ENCODE assay signal across 15 cellular contexts in genomic region chr2:72932045-72932444, GRCh38. TPM values are rescaled to one million over a fixed set of nuclear protein-coding genes. Genes with fewer than 3 reads are reported as not detected.
A peak's percentile ranks its signal among the peaks of the same experiment; 100 is the strongest.
DNase-seq lines count a peak whose midpoint lies in the region; ATAC-seq and TF ChIP-seq lines count a peak whose summit lies in the region.
"Had no signal": no experiment of that assay in that cellular context is flagged by ENCODE, and none has a peak within 500 bp of the region (broad histone marks: within the 10 kb centered on the region; RNA-seq: fewer than 3 reads in every experiment).

No MANE protein-coding gene starts in this region.

- no peaks in the 10 kb centered on the region for H3K9me3 ChIP-seq in PC-3 (ENCODE audit: low read length)
- no peaks in the 10 kb centered on the region for H3K9me3 ChIP-seq in body of pancreas

- H3K4me1 ChIP-seq in PC-3 (ENCODE audit: insufficient read depth, low read length) (peaks cover 9% of the 10 kb centered on the region), body of pancreas (no peaks in the 10 kb centered on the region)

- H3K27me3 ChIP-seq in PC-3 (ENCODE audit: low read length), result peaks cover 28% of the 10 kb centered on the region
- H3K27me3 ChIP-seq in body of pancreas, result no peaks in the 10 kb centered on the region

- H3K36me3 ChIP-seq in PC-3 (ENCODE audit: low read depth, low read length) (no peaks in the 10 kb centered on the region), body of pancreas (replicated peaks in 1 of 2; ENCODE audit: insufficient read depth in 1 of 2, low read depth in 2 of 2) (no peaks in the 10 kb centered on the region)

- no peak for TF ChIP-seq POLR2A in body of pancreas (IDR thresholded peaks at IDR 0.05)

- CTCF ChIA-PET in PC-3 (lab: Charles Lee), result no interaction called here

- intact Hi-C loops in PC-3 (cut with micrococcal nuclease), result no loop called here
- intact Hi-C loops in body of pancreas (cut with DNase I), result no loop called here

- no peaks in the 10 kb centered on the region for H3F3A ChIP-seq in PC-3 (ENCODE audit: low read length, unreplicated experiment)

- BruUV-seq in PC-3 (replicated peaks; lab: Mats Ljungman, UMichigan), result no TSS peak

- WGBS in body of pancreas, 2 donors, result 51% methylated on average over 3 of the region's 3 CpGs; no CpG with 5 or more reads in 1 of the 2 donors

- H2AFZ ChIP-seq in PC-3 (ENCODE audit: low read length), result no peak overlapping the region

- no peak overlapping the region for H3K4me3 ChIP-seq in PC-3 (ENCODE audit: low read length)
- H3K4me3 ChIP-seq in body of pancreas, result no peak overlapping the region
- H3K4me3 ChIP-seq: skin epidermis had no signal

- no peaks in the 10 kb centered on the region for H4K20me1 ChIP-seq in PC-3 (ENCODE audit: low read length)

- H3K27ac ChIP-seq in PC-3 (ENCODE audit: low read length), result no peak overlapping the region
- no peak overlapping the region for H3K27ac ChIP-seq in body of pancreas
- H3K27ac ChIP-seq: 22Rv1, skin epidermis, VCaP had no signal

- H3K9ac ChIP-seq in PC-3 (ENCODE audit: low read length), result no peak overlapping the region

- no peaks in the 10 kb centered on the region for H3K79me2 ChIP-seq in PC-3 (ENCODE audit: low read length)

- no peaks in the 10 kb centered on the region for H3K9me2 ChIP-seq in PC-3 (replicated peaks; ENCODE audit: low read length)

- no peak overlapping the region for H3K4me2 ChIP-seq in PC-3 (ENCODE audit: low read length)

- DNase-seq in DMS 273 (lab: John Stamatoyannopoulos, UW; ENCODE audit: unreplicated experiment), result peak; percentile 82
- DNase-seq in DMS 273 treated with DMSO at 0.1 percent for 48 hours (lab: John Stamatoyannopoulos, UW), result no peak
- peak; percentile 57 for DNase-seq in Daoy (ENCODE audit: low read depth)
- peak; percentile 41 for DNase-seq in PC-3
- peak; percentile 22 for DNase-seq in fibroblast of peridontal ligament (ENCODE audit: extremely low read depth)
- no peak for DNase-seq in NK-92 (lab: John Stamatoyannopoulos, UW; ENCODE audit: unreplicated experiment)
- DNase-seq in body of pancreas, result no peak
- DNase-seq: COR-L47, NCI-H2171 treated with DMSO at 0.1 percent for 48 hours had no signal

- no peak for TF ChIP-seq CTCF in PC-3 (conservative IDR thresholded peaks at IDR 0.05; ENCODE audit: low read depth, low read length)
- TF ChIP-seq CTCF in body of pancreas (IDR thresholded peaks at IDR 0.05), result no peak

- no peak for ATAC-seq in PC-3
- no peak for ATAC-seq in GM18520 (IDR thresholded peaks at IDR 0.05; ENCODE audit: unreplicated experiment)
- no peak for ATAC-seq in body of pancreas

- POLR2A ChIA-PET in PC-3 (lab: Charles Lee; ENCODE audit: unreplicated experiment), result interaction anchor here (0.6 kb wide), 1 partner anchor 107 kb away, joined by 3 read pairs; no protein-coding TSS in a partner anchor

RNA-seq across cellular contexts. Expression of gene EMX1, which starts 14.7 kb away (rescaled TPM):
- 0.06 and 0.29 TPM in 2 replicates for total RNA-seq in Daoy (2014; rRNA removed; shearing (Covaris generic))
- not detected in 2 replicates for total RNA-seq in PC-3 (2014; rRNA removed)
- under 1 TPM; 0.26 to 0.33 TPM for total RNA-seq in body of pancreas
- total RNA-seq: fibroblast of villous mesenchyme, lung microvascular endothelial cell had no signal

RNA-seq across cellular contexts. Expression of gene SPR, which starts 44.8 kb away (rescaled TPM):
- 33.7 and 39.1 TPM in 2 replicates for total RNA-seq in Daoy (2014; rRNA removed; shearing (Covaris generic))
- total RNA-seq in PC-3 (2014; rRNA removed), result 69.4 and 88.6 TPM in 2 replicates
- total RNA-seq in body of pancreas, result 10 to 100 TPM; 62.6 to 84.6 TPM

Comparison
In these comparisons a context has a peak if more than half of its experiments do, and no peak if none do; other contexts are left out.
1. DNase-seq: peak in DMS 273 (single experiment), Daoy (single experiment), PC-3 (single experiment) and fibroblast of peridontal ligament (single experiment); none in DMS 273 treated with DMSO at 0.1 percent for 48 hours (single experiment), NK-92 (single experiment) and body of pancreas (0 of 4).